Comparison of ENCODE assay signal across 1 cellular context in the genomic region with DNA sequence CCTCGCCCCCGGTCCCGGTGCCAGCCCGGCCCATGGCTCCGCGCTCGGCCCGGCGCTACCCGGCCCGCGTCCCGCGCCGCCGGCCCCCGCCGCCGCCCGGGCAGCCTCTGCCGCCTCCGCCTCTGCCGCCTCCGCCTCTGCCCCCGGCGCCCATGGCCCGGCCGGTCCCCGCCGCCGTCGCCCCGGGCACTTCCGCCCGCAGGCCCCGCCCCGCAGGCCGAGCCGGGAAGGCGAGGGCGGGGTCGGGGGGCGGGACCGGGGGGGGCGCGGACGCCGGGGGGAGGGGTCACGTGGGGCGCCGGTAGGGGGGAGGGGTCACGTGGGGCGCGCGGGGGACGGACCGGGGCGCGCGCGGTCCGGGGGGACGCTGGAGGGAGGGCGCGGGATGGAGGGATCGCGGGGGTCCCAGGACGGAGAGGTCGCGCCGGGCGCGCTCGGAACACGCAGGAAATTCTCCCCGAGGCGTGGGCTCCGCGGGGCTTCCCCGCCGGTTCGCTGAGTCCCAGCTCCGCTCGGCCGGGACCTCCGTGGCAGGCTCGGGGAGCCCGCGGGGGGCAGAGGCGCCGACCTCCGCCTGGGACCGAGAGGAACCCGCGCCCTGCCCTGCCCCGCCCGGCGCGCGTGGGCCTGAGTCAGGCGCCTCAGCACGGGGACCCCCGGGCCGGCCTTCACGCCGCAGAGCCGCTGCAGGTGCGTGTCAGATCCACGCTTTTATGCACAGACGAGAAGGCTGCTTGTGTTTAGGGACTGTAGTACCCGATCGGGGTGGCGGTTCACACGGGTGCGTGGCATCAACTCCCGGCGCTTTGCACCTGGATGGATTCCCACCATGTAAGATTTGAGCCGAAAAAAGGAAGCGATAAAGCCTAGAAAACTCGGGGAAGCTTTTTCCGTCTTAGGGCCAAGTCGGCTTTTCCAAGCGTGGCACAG.
TF ChIP-seq lines count a peak whose summit lies in the region.

A gene with protein sequence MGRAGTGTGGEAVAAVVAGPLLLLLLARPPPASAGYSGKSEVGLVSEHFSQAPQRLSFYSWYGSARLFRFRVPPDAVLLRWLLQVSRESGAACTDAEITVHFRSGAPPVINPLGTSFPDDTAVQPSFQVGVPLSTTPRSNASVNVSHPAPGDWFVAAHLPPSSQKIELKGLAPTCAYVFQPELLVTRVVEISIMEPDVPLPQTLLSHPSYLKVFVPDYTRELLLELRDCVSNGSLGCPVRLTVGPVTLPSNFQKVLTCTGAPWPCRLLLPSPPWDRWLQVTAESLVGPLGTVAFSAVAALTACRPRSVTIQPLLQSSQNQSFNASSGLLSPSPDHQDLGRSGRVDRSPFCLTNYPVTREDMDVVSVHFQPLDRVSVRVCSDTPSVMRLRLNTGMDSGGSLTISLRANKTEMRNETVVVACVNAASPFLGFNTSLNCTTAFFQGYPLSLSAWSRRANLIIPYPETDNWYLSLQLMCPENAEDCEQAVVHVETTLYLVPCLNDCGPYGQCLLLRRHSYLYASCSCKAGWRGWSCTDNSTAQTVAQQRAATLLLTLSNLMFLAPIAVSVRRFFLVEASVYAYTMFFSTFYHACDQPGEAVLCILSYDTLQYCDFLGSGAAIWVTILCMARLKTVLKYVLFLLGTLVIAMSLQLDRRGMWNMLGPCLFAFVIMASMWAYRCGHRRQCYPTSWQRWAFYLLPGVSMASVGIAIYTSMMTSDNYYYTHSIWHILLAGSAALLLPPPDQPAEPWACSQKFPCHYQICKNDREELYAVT (minus strand): TSS at position 191 of the 930 bp plus-strand sequence. CDS start 157 bp downstream, at position 34.

TF ChIP-seq in HEK293, 187 proteins besides CTCF, POLR2A, EP300 and RAD21 (continued from another document and continues in another):
- TF ChIP-seq, protein P1, sequence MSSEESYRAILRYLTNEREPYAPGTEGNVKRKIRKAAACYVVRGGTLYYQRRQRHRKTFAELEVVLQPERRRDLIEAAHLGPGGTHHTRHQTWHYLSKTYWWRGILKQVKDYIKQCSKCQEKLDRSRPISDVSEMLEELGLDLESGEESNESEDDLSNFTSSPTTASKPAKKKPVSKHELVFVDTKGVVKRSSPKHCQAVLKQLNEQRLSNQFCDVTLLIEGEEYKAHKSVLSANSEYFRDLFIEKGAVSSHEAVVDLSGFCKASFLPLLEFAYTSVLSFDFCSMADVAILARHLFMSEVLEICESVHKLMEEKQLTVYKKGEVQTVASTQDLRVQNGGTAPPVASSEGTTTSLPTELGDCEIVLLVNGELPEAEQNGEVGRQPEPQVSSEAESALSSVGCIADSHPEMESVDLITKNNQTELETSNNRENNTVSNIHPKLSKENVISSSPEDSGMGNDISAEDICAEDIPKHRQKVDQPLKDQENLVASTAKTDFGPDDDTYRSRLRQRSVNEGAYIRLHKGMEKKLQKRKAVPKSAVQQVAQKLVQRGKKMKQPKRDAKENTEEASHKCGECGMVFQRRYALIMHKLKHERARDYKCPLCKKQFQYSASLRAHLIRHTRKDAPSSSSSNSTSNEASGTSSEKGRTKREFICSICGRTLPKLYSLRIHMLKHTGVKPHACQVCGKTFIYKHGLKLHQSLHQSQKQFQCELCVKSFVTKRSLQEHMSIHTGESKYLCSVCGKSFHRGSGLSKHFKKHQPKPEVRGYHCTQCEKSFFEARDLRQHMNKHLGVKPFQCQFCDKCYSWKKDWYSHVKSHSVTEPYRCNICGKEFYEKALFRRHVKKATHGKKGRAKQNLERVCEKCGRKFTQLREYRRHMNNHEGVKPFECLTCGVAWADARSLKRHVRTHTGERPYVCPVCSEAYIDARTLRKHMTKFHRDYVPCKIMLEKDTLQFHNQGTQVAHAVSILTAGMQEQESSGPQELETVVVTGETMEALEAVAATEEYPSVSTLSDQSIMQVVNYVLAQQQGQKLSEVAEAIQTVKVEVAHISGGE (tag by site-specific recombination; conservative IDR thresholded peaks at IDR 0.05; ENCODE audit: low read depth), result no peak
- no peak for TF ChIP-seq ZNF843 (tag by site-specific recombination; IDR thresholded peaks at IDR 0.05)
- TF ChIP-seq, protein P2, sequence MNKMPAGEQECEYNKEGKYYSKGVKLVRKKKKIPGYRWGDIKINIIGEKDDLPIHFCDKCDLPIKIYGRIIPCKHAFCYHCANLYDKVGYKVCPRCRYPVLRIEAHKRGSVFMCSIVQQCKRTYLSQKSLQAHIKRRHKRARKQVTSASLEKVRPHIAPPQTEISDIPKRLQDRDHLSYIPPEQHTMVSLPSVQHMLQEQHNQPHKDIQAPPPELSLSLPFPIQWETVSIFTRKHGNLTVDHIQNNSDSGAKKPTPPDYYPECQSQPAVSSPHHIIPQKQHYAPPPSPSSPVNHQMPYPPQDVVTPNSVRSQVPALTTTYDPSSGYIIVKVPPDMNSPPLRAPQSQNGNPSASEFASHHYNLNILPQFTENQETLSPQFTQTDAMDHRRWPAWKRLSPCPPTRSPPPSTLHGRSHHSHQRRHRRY (tag by site-specific recombination; IDR thresholded peaks at IDR 0.05), result no peak
- no peak for TF ChIP-seq ZFP69B (tag by site-specific recombination; IDR thresholded peaks at IDR 0.05)
- no peak for TF ChIP-seq KLF7 (tag by site-specific recombination; IDR thresholded peaks at IDR 0.05; ENCODE audit: borderline replicate concordance)
- TF ChIP-seq ZNF391 (tag by site-specific recombination; IDR thresholded peaks at IDR 0.05; ENCODE audit: borderline replicate concordance, low read depth), result no peak
- TF ChIP-seq ZNF629 (tag by site-specific recombination; IDR thresholded peaks at IDR 0.05), result no peak
- TF ChIP-seq KLF8 (tag by site-specific recombination; IDR thresholded peaks at IDR 0.05), result no peak
- no peak for TF ChIP-seq ZNF654 (tag by site-specific recombination; IDR thresholded peaks at IDR 0.05; ENCODE audit: low read depth)
- no peak for TF ChIP-seq ZBTB21 (tag by site-specific recombination; IDR thresholded peaks at IDR 0.05)
- TF ChIP-seq ZNF19 (tag by site-specific recombination; IDR thresholded peaks at IDR 0.05; ENCODE audit: low read depth), result no peak
- no peak for TF ChIP-seq SETDB1 (IDR thresholded peaks at IDR 0.05; ENCODE audit: insufficient read length, low read length)
- no peak for TF ChIP-seq ZNF48 (tag by site-specific recombination; IDR thresholded peaks at IDR 0.05)
- TF ChIP-seq, protein P3, sequence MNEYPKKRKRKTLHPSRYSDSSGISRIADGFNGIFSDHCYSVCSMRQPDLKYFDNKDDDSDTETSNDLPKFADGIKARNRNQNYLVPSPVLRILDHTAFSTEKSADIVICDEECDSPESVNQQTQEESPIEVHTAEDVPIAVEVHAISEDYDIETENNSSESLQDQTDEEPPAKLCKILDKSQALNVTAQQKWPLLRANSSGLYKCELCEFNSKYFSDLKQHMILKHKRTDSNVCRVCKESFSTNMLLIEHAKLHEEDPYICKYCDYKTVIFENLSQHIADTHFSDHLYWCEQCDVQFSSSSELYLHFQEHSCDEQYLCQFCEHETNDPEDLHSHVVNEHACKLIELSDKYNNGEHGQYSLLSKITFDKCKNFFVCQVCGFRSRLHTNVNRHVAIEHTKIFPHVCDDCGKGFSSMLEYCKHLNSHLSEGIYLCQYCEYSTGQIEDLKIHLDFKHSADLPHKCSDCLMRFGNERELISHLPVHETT (tag by site-specific recombination; IDR thresholded peaks at IDR 0.05), result no peak
- no peak for TF ChIP-seq ZNF792 (tag by site-specific recombination; IDR thresholded peaks at IDR 0.05)
- TF ChIP-seq ZNF701 (tag by site-specific recombination; IDR thresholded peaks at IDR 0.05), result no peak
- 0 out of 2 replicates have a peak, but pooled peaks have one; percentile 20 for TF ChIP-seq YY1 (tag by site-specific recombination; IDR thresholded peaks at IDR 0.05)
- no peak for TF ChIP-seq YY2 (tag by site-specific recombination; IDR thresholded peaks at IDR 0.05)
- no peak for TF ChIP-seq FEZF1 (tag by site-specific recombination; IDR thresholded peaks at IDR 0.05)
- TF ChIP-seq ZIC2 (tag by site-specific recombination; IDR thresholded peaks at IDR 0.05), result no peak; the same call in 1 of the 2 replicates
- TF ChIP-seq ZNF530 (tag by site-specific recombination; IDR thresholded peaks at IDR 0.05; ENCODE audit: low read depth), result no peak
- TF ChIP-seq, protein P4, sequence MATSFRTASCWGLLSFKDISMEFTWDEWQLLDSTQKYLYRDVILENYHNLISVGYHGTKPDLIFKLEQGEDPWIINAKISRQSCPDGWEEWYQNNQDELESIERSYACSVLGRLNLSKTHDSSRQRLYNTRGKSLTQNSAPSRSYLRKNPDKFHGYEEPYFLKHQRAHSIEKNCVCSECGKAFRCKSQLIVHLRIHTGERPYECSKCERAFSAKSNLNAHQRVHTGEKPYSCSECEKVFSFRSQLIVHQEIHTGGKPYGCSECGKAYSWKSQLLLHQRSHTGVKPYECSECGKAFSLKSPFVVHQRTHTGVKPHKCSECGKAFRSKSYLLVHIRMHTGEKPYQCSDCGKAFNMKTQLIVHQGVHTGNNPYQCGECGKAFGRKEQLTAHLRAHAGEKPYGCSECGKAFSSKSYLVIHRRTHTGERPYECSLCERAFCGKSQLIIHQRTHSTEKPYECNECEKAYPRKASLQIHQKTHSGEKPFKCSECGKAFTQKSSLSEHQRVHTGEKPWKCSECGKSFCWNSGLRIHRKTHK (tag by site-specific recombination; IDR thresholded peaks at IDR 0.05), result no peak
- TF ChIP-seq, protein P5, sequence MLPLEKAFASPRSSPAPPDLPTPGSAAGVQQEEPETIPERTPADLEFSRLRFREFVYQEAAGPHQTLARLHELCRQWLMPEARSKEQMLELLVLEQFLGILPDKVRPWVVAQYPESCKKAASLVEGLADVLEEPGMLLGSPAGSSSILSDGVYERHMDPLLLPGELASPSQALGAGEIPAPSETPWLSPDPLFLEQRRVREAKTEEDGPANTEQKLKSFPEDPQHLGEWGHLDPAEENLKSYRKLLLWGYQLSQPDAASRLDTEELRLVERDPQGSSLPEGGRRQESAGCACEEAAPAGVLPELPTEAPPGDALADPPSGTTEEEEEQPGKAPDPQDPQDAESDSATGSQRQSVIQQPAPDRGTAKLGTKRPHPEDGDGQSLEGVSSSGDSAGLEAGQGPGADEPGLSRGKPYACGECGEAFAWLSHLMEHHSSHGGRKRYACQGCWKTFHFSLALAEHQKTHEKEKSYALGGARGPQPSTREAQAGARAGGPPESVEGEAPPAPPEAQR (tag by site-specific recombination; IDR thresholded peaks at IDR 0.05), result no peak
- TF ChIP-seq ZNF341 (tag by site-specific recombination; IDR thresholded peaks at IDR 0.05; ENCODE audit: low read depth), result no peak
- TF ChIP-seq ZNF560 (tag by site-specific recombination; IDR thresholded peaks at IDR 0.05; ENCODE audit: borderline replicate concordance), result no peak
- TF ChIP-seq ZBTB8A (tag by site-specific recombination; IDR thresholded peaks at IDR 0.05), result peak; percentile 35
- TF ChIP-seq ZNF670 (tag by site-specific recombination; IDR thresholded peaks at IDR 0.05; ENCODE audit: low read depth), result no peak
- TF ChIP-seq ZNF404 (tag by site-specific recombination; IDR thresholded peaks at IDR 0.05), result no peak
- TF ChIP-seq ZBTB7A (tag by site-specific recombination; IDR thresholded peaks at IDR 0.05; ENCODE audit: low read depth), result no peak; the same call in 1 of the 2 replicates
- TF ChIP-seq, protein P6, sequence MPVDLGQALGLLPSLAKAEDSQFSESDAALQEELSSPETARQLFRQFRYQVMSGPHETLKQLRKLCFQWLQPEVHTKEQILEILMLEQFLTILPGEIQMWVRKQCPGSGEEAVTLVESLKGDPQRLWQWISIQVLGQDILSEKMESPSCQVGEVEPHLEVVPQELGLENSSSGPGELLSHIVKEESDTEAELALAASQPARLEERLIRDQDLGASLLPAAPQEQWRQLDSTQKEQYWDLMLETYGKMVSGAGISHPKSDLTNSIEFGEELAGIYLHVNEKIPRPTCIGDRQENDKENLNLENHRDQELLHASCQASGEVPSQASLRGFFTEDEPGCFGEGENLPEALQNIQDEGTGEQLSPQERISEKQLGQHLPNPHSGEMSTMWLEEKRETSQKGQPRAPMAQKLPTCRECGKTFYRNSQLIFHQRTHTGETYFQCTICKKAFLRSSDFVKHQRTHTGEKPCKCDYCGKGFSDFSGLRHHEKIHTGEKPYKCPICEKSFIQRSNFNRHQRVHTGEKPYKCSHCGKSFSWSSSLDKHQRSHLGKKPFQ (tag by site-specific recombination; IDR thresholded peaks at IDR 0.05), result no peak
- TF ChIP-seq HOXC10 (CRISPR knock-in tag; IDR thresholded peaks at IDR 0.05), result no peak
- TF ChIP-seq, protein P7, sequence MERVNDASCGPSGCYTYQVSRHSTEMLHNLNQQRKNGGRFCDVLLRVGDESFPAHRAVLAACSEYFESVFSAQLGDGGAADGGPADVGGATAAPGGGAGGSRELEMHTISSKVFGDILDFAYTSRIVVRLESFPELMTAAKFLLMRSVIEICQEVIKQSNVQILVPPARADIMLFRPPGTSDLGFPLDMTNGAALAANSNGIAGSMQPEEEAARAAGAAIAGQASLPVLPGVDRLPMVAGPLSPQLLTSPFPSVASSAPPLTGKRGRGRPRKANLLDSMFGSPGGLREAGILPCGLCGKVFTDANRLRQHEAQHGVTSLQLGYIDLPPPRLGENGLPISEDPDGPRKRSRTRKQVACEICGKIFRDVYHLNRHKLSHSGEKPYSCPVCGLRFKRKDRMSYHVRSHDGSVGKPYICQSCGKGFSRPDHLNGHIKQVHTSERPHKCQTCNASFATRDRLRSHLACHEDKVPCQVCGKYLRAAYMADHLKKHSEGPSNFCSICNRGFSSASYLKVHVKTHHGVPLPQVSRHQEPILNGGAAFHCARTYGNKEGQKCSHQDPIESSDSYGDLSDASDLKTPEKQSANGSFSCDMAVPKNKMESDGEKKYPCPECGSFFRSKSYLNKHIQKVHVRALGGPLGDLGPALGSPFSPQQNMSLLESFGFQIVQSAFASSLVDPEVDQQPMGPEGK (tag by site-specific recombination; IDR thresholded peaks at IDR 0.05), result no peak
- no peak for TF ChIP-seq HOXD13 (CRISPR knock-in tag; IDR thresholded peaks at IDR 0.05; ENCODE audit: borderline replicate concordance)
- TF ChIP-seq, protein P8, sequence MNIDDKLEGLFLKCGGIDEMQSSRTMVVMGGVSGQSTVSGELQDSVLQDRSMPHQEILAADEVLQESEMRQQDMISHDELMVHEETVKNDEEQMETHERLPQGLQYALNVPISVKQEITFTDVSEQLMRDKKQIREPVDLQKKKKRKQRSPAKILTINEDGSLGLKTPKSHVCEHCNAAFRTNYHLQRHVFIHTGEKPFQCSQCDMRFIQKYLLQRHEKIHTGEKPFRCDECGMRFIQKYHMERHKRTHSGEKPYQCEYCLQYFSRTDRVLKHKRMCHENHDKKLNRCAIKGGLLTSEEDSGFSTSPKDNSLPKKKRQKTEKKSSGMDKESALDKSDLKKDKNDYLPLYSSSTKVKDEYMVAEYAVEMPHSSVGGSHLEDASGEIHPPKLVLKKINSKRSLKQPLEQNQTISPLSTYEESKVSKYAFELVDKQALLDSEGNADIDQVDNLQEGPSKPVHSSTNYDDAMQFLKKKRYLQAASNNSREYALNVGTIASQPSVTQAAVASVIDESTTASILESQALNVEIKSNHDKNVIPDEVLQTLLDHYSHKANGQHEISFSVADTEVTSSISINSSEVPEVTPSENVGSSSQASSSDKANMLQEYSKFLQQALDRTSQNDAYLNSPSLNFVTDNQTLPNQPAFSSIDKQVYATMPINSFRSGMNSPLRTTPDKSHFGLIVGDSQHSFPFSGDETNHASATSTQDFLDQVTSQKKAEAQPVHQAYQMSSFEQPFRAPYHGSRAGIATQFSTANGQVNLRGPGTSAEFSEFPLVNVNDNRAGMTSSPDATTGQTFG (tag by site-specific recombination; IDR thresholded peaks at IDR 0.05; ENCODE audit: borderline replicate concordance), result no peak
- TF ChIP-seq, protein P9, sequence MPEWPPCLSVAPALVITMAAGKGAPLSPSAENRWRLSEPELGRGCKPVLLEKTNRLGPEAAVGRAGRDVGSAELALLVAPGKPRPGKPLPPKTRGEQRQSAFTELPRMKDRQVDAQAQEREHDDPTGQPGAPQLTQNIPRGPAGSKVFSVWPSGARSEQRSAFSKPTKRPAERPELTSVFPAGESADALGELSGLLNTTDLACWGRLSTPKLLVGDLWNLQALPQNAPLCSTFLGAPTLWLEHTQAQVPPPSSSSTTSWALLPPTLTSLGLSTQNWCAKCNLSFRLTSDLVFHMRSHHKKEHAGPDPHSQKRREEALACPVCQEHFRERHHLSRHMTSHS (tag by site-specific recombination; IDR thresholded peaks at IDR 0.05), result no peak
- no peak for TF ChIP-seq ZNF132 (tag by site-specific recombination; IDR thresholded peaks at IDR 0.05; ENCODE audit: borderline replicate concordance)
